In genomic region chr4:41455215-41455614, GRCh38 we compare ENCODE assay signal across 15 cellular contexts.
A peak's percentile ranks its signal among the peaks of the same experiment; 100 is the strongest.
DNase-seq lines count a peak whose midpoint lies in the region; ATAC-seq lines count a peak whose summit lies in the region.
"Had no signal": no experiment of that assay in that cellular context is flagged by ENCODE, and none has a peak within 500 bp of the region (broad histone marks: within the 10 kb centered on the region; RNA-seq: fewer than 3 reads in every experiment).

No MANE protein-coding gene starts in this region.

- peak; percentile 39 for ATAC-seq in left colon
- ATAC-seq in activated T-helper 17 cell treated with anti-CD3 and anti-CD28 coated beads, Interleukin-2, amount 50 U/mL, for 72 hours (replicated peaks), result no peak
- ATAC-seq: activated naive CD8-positive, alpha-beta T cell treated with anti-CD3 and anti-CD28 coated beads, Interleukin-2, amount 50 U/mL, for 24 hours had no signal

- peaks cover 6% of the 10 kb centered on the region for H3K9me3 Mint-ChIP-seq in activated T-helper 17 cell treated with anti-CD3 and anti-CD28 coated beads, Interleukin-2, amount 50 U/mL, for 72 hours
- H3K9me3 Mint-ChIP-seq: activated CD4-positive, alpha-beta memory T cell treated with anti-CD3 and anti-CD28 coated beads for 36 hours had no signal

- H3K4me3 ChIP-seq in HAP-1, result no peak overlapping the region

- H3K36me3 ChIP-seq in HAP-1 (replicated peaks), result no peaks in the 10 kb centered on the region

- DNase-seq in COLO668 (lab: John Stamatoyannopoulos, UW; ENCODE audit: unreplicated experiment) (peak; percentile 40), HAP-1 (ENCODE audit: low spot score in 2 of 2) (peak; percentile 34 to 53), NCI-H774 (lab: John Stamatoyannopoulos, UW) (peak; percentile 76), left colon (no peak), NCI-H69 (lab: John Stamatoyannopoulos, UW) (no peak), NCI-H1694 treated with DMSO at 0.1 percent for 48 hours (lab: John Stamatoyannopoulos, UW) (no peak)
- DNase-seq in stimulated activated naive CD4-positive, alpha-beta T cell treated with Interleukin-2 at 50 U/mL for 16 hours (lab: John Stamatoyannopoulos, UW), result no peak
- DNase-seq: activated CD4-positive, alpha-beta memory T cell treated with anti-CD3 and anti-CD28 coated beads for 36 hours; activated naive CD8-positive, alpha-beta T cell treated with anti-CD3 and anti-CD28 coated beads, Interleukin-2, amount 50 U/mL, for 24 hours; caudate nucleus; effector memory CD4-positive, alpha-beta T cell; MM.1S; NCI-H446 treated with DMSO at 0.1 percent for 48 hours; nephron progenitor cell had no signal

- no peaks in the 10 kb centered on the region for H3K27me3 ChIP-seq in HAP-1 (ENCODE audit: low read depth)

- no peak overlapping the region for H3K4me3 Mint-ChIP-seq in activated T-helper 17 cell treated with anti-CD3 and anti-CD28 coated beads, Interleukin-2, amount 50 U/mL, for 72 hours
- H3K4me3 Mint-ChIP-seq: activated CD4-positive, alpha-beta memory T cell treated with anti-CD3 and anti-CD28 coated beads for 36 hours; activated naive CD8-positive, alpha-beta T cell treated with anti-CD3 and anti-CD28 coated beads, Interleukin-2, amount 50 U/mL, for 24 hours; nephron progenitor cell had no signal

- no peaks in the 10 kb centered on the region for H3K36me3 Mint-ChIP-seq in activated T-helper 17 cell treated with anti-CD3 and anti-CD28 coated beads, Interleukin-2, amount 50 U/mL, for 72 hours (ENCODE audit: low read depth)
- H3K36me3 Mint-ChIP-seq: activated CD4-positive, alpha-beta memory T cell treated with anti-CD3 and anti-CD28 coated beads for 36 hours had no signal

- H3K9me3 ChIP-seq in HAP-1, result no peaks in the 10 kb centered on the region

- H3K4me1 ChIP-seq in HAP-1, result peaks cover 16% of the 10 kb centered on the region

- H3K4me1 Mint-ChIP-seq in activated T-helper 17 cell treated with anti-CD3 and anti-CD28 coated beads, Interleukin-2, amount 50 U/mL, for 72 hours, result no peaks in the 10 kb centered on the region
- H3K4me1 Mint-ChIP-seq: activated naive CD8-positive, alpha-beta T cell treated with anti-CD3 and anti-CD28 coated beads, Interleukin-2, amount 50 U/mL, for 24 hours had no signal

- peaks cover 4% of the 10 kb centered on the region for H3K27me3 Mint-ChIP-seq in activated T-helper 17 cell treated with anti-CD3 and anti-CD28 coated beads, Interleukin-2, amount 50 U/mL, for 72 hours
- H3K27me3 Mint-ChIP-seq: activated CD4-positive, alpha-beta memory T cell treated with anti-CD3 and anti-CD28 coated beads for 36 hours had no signal

- no peak overlapping the region for H3K27ac Mint-ChIP-seq in activated T-helper 17 cell treated with anti-CD3 and anti-CD28 coated beads, Interleukin-2, amount 50 U/mL, for 72 hours
- H3K27ac Mint-ChIP-seq: activated CD4-positive, alpha-beta memory T cell treated with anti-CD3 and anti-CD28 coated beads for 36 hours; activated naive CD8-positive, alpha-beta T cell treated with anti-CD3 and anti-CD28 coated beads, Interleukin-2, amount 50 U/mL, for 24 hours; nephron progenitor cell had no signal

- intact Hi-C loops in left colon (cut with DNase I, micrococcal nuclease), result no loop called here

- in situ Hi-C loops in HAP-1 (cut with MboI; ENCODE audit: low sequenced_read_pairs), result no loop called here

Comparison
In these comparisons a context has a peak if more than half of its experiments do, and no peak if none do; other contexts are left out.
1. DNase-seq: peak in COLO668 (single experiment), HAP-1 (2 of 2) and NCI-H774 (single experiment); none in left colon (0 of 2), stimulated activated naive CD4-positive, alpha-beta T cell treated with Interleukin-2 at 50 U/mL for 16 hours (single experiment), NCI-H69 (single experiment) and NCI-H1694 treated with DMSO at 0.1 percent for 48 hours (single experiment).